12 cellular contexts compared by ENCODE assay signal in genomic region chr6:89084954-89085353, GRCh38. TPM values are rescaled to one million over a fixed set of nuclear protein-coding genes. Genes with fewer than 3 reads are reported as not detected.
DNase-seq lines count a peak whose midpoint lies in the region; ATAC-seq, FAIRE-seq and TF ChIP-seq lines count a peak whose summit lies in the region.
"Had no signal": no experiment of that assay in that cellular context is flagged by ENCODE, and none has a peak within 500 bp of the region (broad histone marks: within the 10 kb centered on the region; RNA-seq: fewer than 3 reads in every experiment).

No MANE protein-coding gene starts in this region.

- H3K4me1 ChIP-seq in GM12878 (ENCODE audit: control insufficient read depth, insufficient read depth, low read length) (no peaks in the 10 kb centered on the region), thymus (ENCODE audit: control insufficient read depth, insufficient read depth, low read length) (peaks cover 10% of the 10 kb centered on the region)

- no peak overlapping the region for H3K4me2 ChIP-seq in GM12878 (ENCODE audit: control insufficient read depth, insufficient read depth)

- in situ Hi-C loops in GM12878 (cut with MboI): no loop called here

- no peak for TF ChIP-seq RAD21 in GM12878 (IDR thresholded peaks at IDR 0.05; ENCODE audit: insufficient read depth, low read depth, low read length)

- H3K36me3 ChIP-seq in GM12878 (ENCODE audit: control insufficient read depth in 2 of 2, insufficient read depth in 2 of 2, low read length in 1 of 2): peaks cover 3 to 16% of the 10 kb centered on the region in 2 experiments
- peaks cover 22% of the 10 kb centered on the region for H3K36me3 ChIP-seq in thymus (ENCODE audit: control insufficient read depth, insufficient read depth)

- no peaks in the 10 kb centered on the region for H3K27me3 ChIP-seq in GM12878 (replicated peaks in 1 of 2; ENCODE audit: control insufficient read depth in 2 of 2, insufficient read depth in 2 of 2, low read length in 1 of 2)
- H3K27me3 ChIP-seq in thymus (ENCODE audit: control insufficient read depth, insufficient read depth): no peaks in the 10 kb centered on the region

- RAD21 ChIA-PET in GM12878 (lab: Charles Lee; ENCODE audit: unreplicated experiment): interaction anchor here (2.4 kb wide), 1 partner anchor 61 kb away, joined by 8 read pairs; the partner anchor contains the start of gene PM20D2

- CTCF ChIA-PET in activated naive CD4-positive, alpha-beta T cell treated with anti-CD3 and anti-CD28 coated beads, Interleukin-2, amount 10 ng/mL, durations not matched to agents 7 days and 5 days (lab: Charles Lee): interaction anchor here (0.5 to 1.7 kb wide), 2 partner anchors 102 to 270 kb away, joined by 3 to 5 read pairs; no protein-coding TSS in a partner anchor
- CTCF ChIA-PET in GM12878 (lab: Yijun Ruan, JAX): interaction anchor here (1.4 kb wide), 1 partner anchor 39 kb away, joined by 4 read pairs; no protein-coding TSS in a partner anchor

- no TSS peak for BruUV-seq in GM12878 (replicated peaks; lab: Mats Ljungman, UMichigan)

- H3K4me3 ChIP-seq in GM12878 (no peak overlapping the region), thymus (ENCODE audit: low read length) (no peak overlapping the region)

- H3K27ac ChIP-seq in GM12878 (ENCODE audit: control insufficient read depth, insufficient read depth) (no peak overlapping the region), thymus (ENCODE audit: low read depth) (peak overlapping the region; percentile 46)

- H3K9me3 Mint-ChIP-seq in activated naive CD4-positive, alpha-beta T cell treated with anti-CD3 and anti-CD28 coated beads, Interleukin-2, amount 10 ng/mL, durations not matched to agents 7 days and 5 days: no peaks in the 10 kb centered on the region

- H3K79me2 ChIP-seq in GM12878 (ENCODE audit: control insufficient read depth, insufficient read depth, low read length): peaks cover 46% of the 10 kb centered on the region

- H2AFZ ChIP-seq in GM12878 (ENCODE audit: control insufficient read depth, low read depth, low read length): no peak overlapping the region

- WGBS in GM12878 (ENCODE audit: insufficient coverage, insufficient replicate concordance, low lambda C conversion rate, missing lambda C conversion rate): 75% methylated on average over 3 of the region's 3 CpGs
- 90% methylated on average over 3 of the region's 3 CpGs for WGBS in thymus

- H3K4me1 Mint-ChIP-seq in activated naive CD4-positive, alpha-beta T cell treated with anti-CD3 and anti-CD28 coated beads, Interleukin-2, amount 10 ng/mL, durations not matched to agents 7 days and 5 days: peaks cover 35% of the 10 kb centered on the region

- H3K36me3 Mint-ChIP-seq in activated naive CD4-positive, alpha-beta T cell treated with anti-CD3 and anti-CD28 coated beads, Interleukin-2, amount 10 ng/mL, durations not matched to agents 7 days and 5 days: peaks cover 56% of the 10 kb centered on the region

- H3K27ac Mint-ChIP-seq in activated naive CD4-positive, alpha-beta T cell treated with anti-CD3 and anti-CD28 coated beads, Interleukin-2, amount 10 ng/mL, durations not matched to agents 7 days and 5 days: peak overlapping the region; percentile 25

- no peak for DNase-seq in activated naive CD4-positive, alpha-beta T cell treated with anti-CD3 and anti-CD28 coated beads, Interleukin-2, amount 10 ng/mL, durations not matched to agents 7 days and 5 days
- DNase-seq in activated naive CD4-positive, alpha-beta T cell treated with anti-CD3 and anti-CD28 coated beads, Interleukin-2, amount 50 U/mL, for 16 hours: no peak
- DNase-seq in GM12878 (ENCODE audit: low read depth, low spot score): no peak
- DNase-seq in kidney tubule cell (ENCODE audit: low spot score): peak; percentile 31
- DNase-seq in iPS-NIHi11 (ENCODE audit: low spot score): no peak
- no peak for DNase-seq in COLO829 (ENCODE audit: low spot score)
- DNase-seq: KBM-7, NCI-H446 treated with DMSO at 0.1 percent for 48 hours, SK-N-SH had no signal

- no peak for TF ChIP-seq POLR2A in GM12878 (IDR thresholded peaks at IDR 0.05; ENCODE audit: low read depth, low read length)

- ATAC-seq in GM12878 (no peak), HG03196 (IDR thresholded peaks at IDR 0.05; ENCODE audit: unreplicated experiment) (no peak)

- FAIRE-seq in GM12878 (lab: Jason Lieb, UNC): no peak

- H3K4me3 Mint-ChIP-seq in activated naive CD4-positive, alpha-beta T cell treated with anti-CD3 and anti-CD28 coated beads, Interleukin-2, amount 10 ng/mL, durations not matched to agents 7 days and 5 days: peak overlapping the region; percentile 33

- peaks cover 8% of the 10 kb centered on the region for H3K27me3 Mint-ChIP-seq in activated naive CD4-positive, alpha-beta T cell treated with anti-CD3 and anti-CD28 coated beads, Interleukin-2, amount 10 ng/mL, durations not matched to agents 7 days and 5 days

- H3K9me3 ChIP-seq in GM12878 (replicated peaks; ENCODE audit: control insufficient read depth, insufficient read depth, low read length): no peaks in the 10 kb centered on the region
- H3K9me3 ChIP-seq in thymus (ENCODE audit: control insufficient read depth): no peaks in the 10 kb centered on the region
- H3K9me3 ChIP-seq: SK-N-SH had no signal

- H3K9ac ChIP-seq in GM12878 (ENCODE audit: control insufficient read depth, insufficient read depth, low read length): no peak overlapping the region
- H3K9ac ChIP-seq: SK-N-SH had no signal

- H4K20me1 ChIP-seq in GM12878 (ENCODE audit: control insufficient read depth, insufficient read depth): peaks cover 3% of the 10 kb centered on the region; the same call in 1 of the 2 replicates

- SMC1A ChIA-PET in GM12878 (lab: Charles Lee; ENCODE audit: uncharacterized antibody, unreplicated experiment): interaction anchor here (0.6 to 2.2 kb wide), 8 partner anchors 10 to 1208 kb away, joined by 3 to 8 read pairs (median 4); no protein-coding TSS in a partner anchor

- no peak for TF ChIP-seq CTCF in GM12878 (IDR thresholded peaks at IDR 0.05 in 2 of 3, conservative IDR thresholded peaks at IDR 0.05 in 1 of 3; ENCODE audit: control insufficient read depth in 2 of 3, extremely low read depth in 1 of 3, insufficient read depth in 1 of 3, low read depth in 3 of 3, low read length in 3 of 3)

- intact Hi-C loops in GM12878 (cut with micrococcal nuclease; ENCODE audit: unreplicated experiment): no loop called here

- POLR2A ChIA-PET in GM12878 (lab: Charles Lee): interaction anchor here (0.5 to 1.3 kb wide), 2 partner anchors 21 to 60 kb away, joined by 3 to 6 read pairs; no protein-coding TSS in a partner anchor

- no peak for TF ChIP-seq EP300 in GM12878 (IDR thresholded peaks at IDR 0.05; ENCODE audit: borderline replicate concordance in 1 of 2, control insufficient read depth in 1 of 2, low read depth in 2 of 2, low read length in 2 of 2)

TF ChIP-seq in GM12878, 131 proteins besides CTCF, POLR2A, EP300 and RAD21 (continues in another document):
- TF ChIP-seq BACH1 (IDR thresholded peaks at IDR 0.05; ENCODE audit: borderline replicate concordance): 0 out of 2 replicates have a peak, but pooled peaks have one; percentile 9

RNA-seq across cellular contexts. Expression of gene PNRC1, which starts 4.4 kb away (rescaled TPM):
- total RNA-seq in GM12878 (2013; cell fraction: nucleolus; rRNA removed): 127 and 141 TPM in 2 replicates
- total RNA-seq in GM12878 (2014; rRNA removed): 32.0 and 33.1 TPM in 2 replicates
- 42.9 and 43.3 TPM in 2 replicates for total RNA-seq in GM12878 (2014; rRNA removed; fragmentation: Illumina TruSeq; extraction: Trizol)
- 66.0 and 70.8 TPM in 2 replicates for total RNA-seq in GM12878 (2021)
- 21.7 TPM for polyA plus RNA-seq in GM12878 (2011; ENCODE audit: low read depth)
- 34.3 and 50.5 TPM in 2 replicates for polyA plus RNA-seq in GM12878 (2011; rRNA removed)
- 11.3 and 16.3 TPM in 2 replicates for polyA plus RNA-seq in GM12878 (2011; cell fraction: cytosol; rRNA removed)
- 40.5 and 44.6 TPM in 2 replicates for polyA plus RNA-seq in GM12878 (2011; cell fraction: nucleus; rRNA removed)
- polyA plus RNA-seq in GM12878 (2012): 67.7 and 97.5 TPM in 2 replicates
- polyA plus RNA-seq in GM12878 (2014; fragmentation: Illumina TruSeq; extraction: Trizol): 30.4 and 40.7 TPM in 2 replicates
- polyA plus RNA-seq in GM12878 (2014; fragmentation: Nextera tagmentation; extraction: Ambion mirVana): 1 to 10 TPM; 7.6 to 9.5 TPM
- polyA plus RNA-seq in GM12878 (2014; rRNA removed): 14.7 and 15.7 TPM in 2 replicates
- 10 to 100 TPM; 46.7 to 47.5 TPM for polyA plus RNA-seq in GM12878 (2016; fragmentation: Nextera tagmentation; extraction: Ambion mirVana)
- 27.1 and 33.6 TPM in 2 replicates for polyA minus RNA-seq in GM12878 (2011; rRNA and poly(A)+ RNA removed)
- polyA minus RNA-seq in GM12878 (2011; cell fraction: cytosol; rRNA and poly(A)+ RNA removed): 37.6 and 44.5 TPM in 2 replicates
- 39.5 and 55.2 TPM in 2 replicates for polyA minus RNA-seq in GM12878 (2011; cell fraction: nucleus; rRNA and poly(A)+ RNA removed)
- 230 TPM for polyA plus RNA-seq in thymus

RNA-seq across cellular contexts. Expression of gene SRSF12, which starts 32.9 kb away (rescaled TPM):
- not detected in 2 replicates for total RNA-seq in GM12878 (2013; cell fraction: nucleolus; rRNA removed)
- total RNA-seq in GM12878 (2014; rRNA removed) (not detected in 2 replicates), GM12878 (2014; rRNA removed; fragmentation: Illumina TruSeq; extraction: Trizol) (not detected in 2 replicates), GM12878 (2021) (not detected in 2 replicates)
- not detected for polyA plus RNA-seq in GM12878 (2011; ENCODE audit: low read depth)
- polyA plus RNA-seq in GM12878 (2011; rRNA removed) (0.03 TPM in 1 of 2 replicates, not detected in the other), GM12878 (2014; fragmentation: Illumina TruSeq; extraction: Trizol) (0.03 TPM in 1 of 2 replicates, not detected in the other), GM12878 (2014; fragmentation: Nextera tagmentation; extraction: Ambion mirVana) (not detected), GM12878 (2014; rRNA removed) (not detected in 2 replicates), GM12878 (2016; fragmentation: Nextera tagmentation; extraction: Ambion mirVana) (under 1 TPM in 1 of 2 experiments, not detected in 1; 0.23 TPM), thymus (1.2 TPM)
- 0.01 TPM in 1 of 2 replicates, not detected in the other for polyA plus RNA-seq in GM12878 (2011; cell fraction: cytosol; rRNA removed)
- polyA plus RNA-seq in GM12878 (2011; cell fraction: nucleus; rRNA removed): not detected in 2 replicates
- polyA plus RNA-seq in GM12878 (2012): 0.23 and 0.28 TPM in 2 replicates
- not detected in 2 replicates for polyA minus RNA-seq in GM12878 (2011; rRNA and poly(A)+ RNA removed)
- polyA minus RNA-seq in GM12878 (2011; cell fraction: cytosol; rRNA and poly(A)+ RNA removed): not detected in 2 replicates
- not detected in 2 replicates for polyA minus RNA-seq in GM12878 (2011; cell fraction: nucleus; rRNA and poly(A)+ RNA removed)
- polyA plus RNA-seq: BJ had no signal
